ENCODE assay signal across 6 cellular contexts in genomic region chr16:59941581-59941980, GRCh38.
"Had no signal": no experiment of that assay in that cellular context is flagged by ENCODE, and none has a peak within 500 bp of the region (broad histone marks: within the 10 kb centered on the region; RNA-seq: fewer than 3 reads in every experiment).

No MANE protein-coding gene starts in this region.

- H3K27ac ChIP-seq: HL-60 had no signal

- H3K4me3 ChIP-seq: K562 had no signal

- ATAC-seq: HepG2, K562 had no signal

- DNase-seq: IMR-90, KBM-7 had no signal

- FAIRE-seq: HepG2, HTR-8/SVneo, K562 had no signal
